Comparison of ENCODE assay signal across 1 cellular context in genomic region chr4:82784615-82785247, GRCh38.
TF ChIP-seq lines count a peak whose summit lies in the region.

No MANE protein-coding gene starts in this region.

TF ChIP-seq in WTC11, 78 proteins besides CTCF, POLR2A, EP300 and RAD21 (continued from another document):
- TF ChIP-seq IRF1 (CRISPR knock-in tag; IDR thresholded peaks at IDR 0.05): no peak
- no peak for TF ChIP-seq ZMAT4 (CRISPR knock-in tag; IDR thresholded peaks at IDR 0.05)
- no peak for TF ChIP-seq ZNF317 (CRISPR knock-in tag; IDR thresholded peaks at IDR 0.05; ENCODE audit: borderline replicate concordance, low read depth)
- no peak for TF ChIP-seq SMAD3 (CRISPR knock-in tag; IDR thresholded peaks at IDR 0.05; ENCODE audit: borderline replicate concordance)
- TF ChIP-seq GABPB1 (CRISPR knock-in tag; IDR thresholded peaks at IDR 0.05): no peak
